1 cellular context compared by ENCODE assay signal in genomic region chr6:144286503-144287393, GRCh38.
TF ChIP-seq lines count a peak whose summit lies in the region.

No MANE protein-coding gene starts in this region.

TF ChIP-seq in HEK293, 187 proteins besides CTCF, POLR2A, EP300 and RAD21 (continued from another document and continues in another):
- TF ChIP-seq INSM2 (tag by site-specific recombination; IDR thresholded peaks at IDR 0.05), result peak; percentile 92
- TF ChIP-seq KLF9 (tag by site-specific recombination; IDR thresholded peaks at IDR 0.05; ENCODE audit: low read depth), result peak; percentile 83
- no peak; the same call in 1 of the 2 replicates for TF ChIP-seq ZNF639 (tag by site-specific recombination; IDR thresholded peaks at IDR 0.05)
- no peak for TF ChIP-seq ZNF707 (tag by site-specific recombination; IDR thresholded peaks at IDR 0.05)
- TF ChIP-seq ZBTB17 (tag by site-specific recombination; IDR thresholded peaks at IDR 0.05), result peak; percentile 76
- peak; percentile 93 for TF ChIP-seq ZNF580 (tag by site-specific recombination; IDR thresholded peaks at IDR 0.05)
- TF ChIP-seq ZNF223 (tag by site-specific recombination; IDR thresholded peaks at IDR 0.05), result no peak
- no peak for TF ChIP-seq ZNF416 (tag by site-specific recombination; IDR thresholded peaks at IDR 0.05)
- TF ChIP-seq ZNF558 (tag by site-specific recombination; IDR thresholded peaks at IDR 0.05), result no peak
- TF ChIP-seq, protein P1, sequence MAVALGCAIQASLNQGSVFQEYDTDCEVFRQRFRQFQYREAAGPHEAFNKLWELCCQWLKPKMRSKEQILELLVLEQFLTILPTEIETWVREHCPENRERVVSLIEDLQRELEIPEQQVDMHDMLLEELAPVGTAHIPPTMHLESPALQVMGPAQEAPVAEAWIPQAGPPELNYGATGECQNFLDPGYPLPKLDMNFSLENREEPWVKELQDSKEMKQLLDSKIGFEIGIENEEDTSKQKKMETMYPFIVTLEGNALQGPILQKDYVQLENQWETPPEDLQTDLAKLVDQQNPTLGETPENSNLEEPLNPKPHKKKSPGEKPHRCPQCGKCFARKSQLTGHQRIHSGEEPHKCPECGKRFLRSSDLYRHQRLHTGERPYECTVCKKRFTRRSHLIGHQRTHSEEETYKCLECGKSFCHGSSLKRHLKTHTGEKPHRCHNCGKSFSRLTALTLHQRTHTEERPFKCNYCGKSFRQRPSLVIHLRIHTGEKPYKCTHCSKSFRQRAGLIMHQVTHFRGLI (tag by site-specific recombination; IDR thresholded peaks at IDR 0.05), result no peak
- TF ChIP-seq SP2 (tag by site-specific recombination; IDR thresholded peaks at IDR 0.05), result peak; percentile 83
- TF ChIP-seq PRDM10 (tag by site-specific recombination; IDR thresholded peaks at IDR 0.05), result peak; percentile 81
- TF ChIP-seq EGR2 (tag by site-specific recombination; IDR thresholded peaks at IDR 0.05; ENCODE audit: low read depth), result peak; percentile 94
- no peak for TF ChIP-seq SALL2 (tag by site-specific recombination; IDR thresholded peaks at IDR 0.05; ENCODE audit: borderline replicate concordance)
- 0 out of 2 replicates have a peak, but pooled peaks have one; percentile 30 for TF ChIP-seq GFI1B (tag by site-specific recombination; IDR thresholded peaks at IDR 0.05)
- TF ChIP-seq ZXDB (tag by site-specific recombination; IDR thresholded peaks at IDR 0.05), result peak; percentile 73
- TF ChIP-seq ZNF274 (IDR thresholded peaks at IDR 0.05; ENCODE audit: low read length), result no peak
- TF ChIP-seq ZNF274 (tag by site-specific recombination; IDR thresholded peaks at IDR 0.05; ENCODE audit: borderline replicate concordance), result no peak
- TF ChIP-seq, protein P2, sequence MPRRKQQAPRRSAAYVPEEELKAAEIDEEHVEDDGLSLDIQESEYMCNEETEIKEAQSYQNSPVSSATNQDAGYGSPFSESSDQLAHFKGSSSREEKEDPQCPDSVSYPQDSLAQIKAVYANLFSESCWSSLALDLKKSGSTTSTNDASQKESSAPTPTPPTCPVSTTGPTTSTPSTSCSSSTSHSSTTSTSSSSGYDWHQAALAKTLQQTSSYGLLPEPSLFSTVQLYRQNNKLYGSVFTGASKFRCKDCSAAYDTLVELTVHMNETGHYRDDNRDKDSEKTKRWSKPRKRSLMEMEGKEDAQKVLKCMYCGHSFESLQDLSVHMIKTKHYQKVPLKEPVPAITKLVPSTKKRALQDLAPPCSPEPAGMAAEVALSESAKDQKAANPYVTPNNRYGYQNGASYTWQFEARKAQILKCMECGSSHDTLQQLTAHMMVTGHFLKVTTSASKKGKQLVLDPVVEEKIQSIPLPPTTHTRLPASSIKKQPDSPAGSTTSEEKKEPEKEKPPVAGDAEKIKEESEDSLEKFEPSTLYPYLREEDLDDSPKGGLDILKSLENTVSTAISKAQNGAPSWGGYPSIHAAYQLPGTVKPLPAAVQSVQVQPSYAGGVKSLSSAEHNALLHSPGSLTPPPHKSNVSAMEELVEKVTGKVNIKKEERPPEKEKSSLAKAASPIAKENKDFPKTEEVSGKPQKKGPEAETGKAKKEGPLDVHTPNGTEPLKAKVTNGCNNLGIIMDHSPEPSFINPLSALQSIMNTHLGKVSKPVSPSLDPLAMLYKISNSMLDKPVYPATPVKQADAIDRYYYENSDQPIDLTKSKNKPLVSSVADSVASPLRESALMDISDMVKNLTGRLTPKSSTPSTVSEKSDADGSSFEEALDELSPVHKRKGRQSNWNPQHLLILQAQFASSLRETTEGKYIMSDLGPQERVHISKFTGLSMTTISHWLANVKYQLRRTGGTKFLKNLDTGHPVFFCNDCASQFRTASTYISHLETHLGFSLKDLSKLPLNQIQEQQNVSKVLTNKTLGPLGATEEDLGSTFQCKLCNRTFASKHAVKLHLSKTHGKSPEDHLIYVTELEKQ (tag by site-specific recombination; IDR thresholded peaks at IDR 0.05; ENCODE audit: borderline replicate concordance), result peak; percentile 50; the same call in 1 of the 2 replicates
- TF ChIP-seq FEZF1 (tag by site-specific recombination; IDR thresholded peaks at IDR 0.05), result peak; percentile 88
- TF ChIP-seq ZNF433 (tag by site-specific recombination; IDR thresholded peaks at IDR 0.05; ENCODE audit: low read depth), result no peak
- TF ChIP-seq ZNF138 (tag by site-specific recombination; IDR thresholded peaks at IDR 0.05; ENCODE audit: borderline replicate concordance), result no peak
- peak; percentile 94 for TF ChIP-seq ZFHX2 (tag by site-specific recombination; conservative IDR thresholded peaks at IDR 0.05)
- TF ChIP-seq, protein P3, sequence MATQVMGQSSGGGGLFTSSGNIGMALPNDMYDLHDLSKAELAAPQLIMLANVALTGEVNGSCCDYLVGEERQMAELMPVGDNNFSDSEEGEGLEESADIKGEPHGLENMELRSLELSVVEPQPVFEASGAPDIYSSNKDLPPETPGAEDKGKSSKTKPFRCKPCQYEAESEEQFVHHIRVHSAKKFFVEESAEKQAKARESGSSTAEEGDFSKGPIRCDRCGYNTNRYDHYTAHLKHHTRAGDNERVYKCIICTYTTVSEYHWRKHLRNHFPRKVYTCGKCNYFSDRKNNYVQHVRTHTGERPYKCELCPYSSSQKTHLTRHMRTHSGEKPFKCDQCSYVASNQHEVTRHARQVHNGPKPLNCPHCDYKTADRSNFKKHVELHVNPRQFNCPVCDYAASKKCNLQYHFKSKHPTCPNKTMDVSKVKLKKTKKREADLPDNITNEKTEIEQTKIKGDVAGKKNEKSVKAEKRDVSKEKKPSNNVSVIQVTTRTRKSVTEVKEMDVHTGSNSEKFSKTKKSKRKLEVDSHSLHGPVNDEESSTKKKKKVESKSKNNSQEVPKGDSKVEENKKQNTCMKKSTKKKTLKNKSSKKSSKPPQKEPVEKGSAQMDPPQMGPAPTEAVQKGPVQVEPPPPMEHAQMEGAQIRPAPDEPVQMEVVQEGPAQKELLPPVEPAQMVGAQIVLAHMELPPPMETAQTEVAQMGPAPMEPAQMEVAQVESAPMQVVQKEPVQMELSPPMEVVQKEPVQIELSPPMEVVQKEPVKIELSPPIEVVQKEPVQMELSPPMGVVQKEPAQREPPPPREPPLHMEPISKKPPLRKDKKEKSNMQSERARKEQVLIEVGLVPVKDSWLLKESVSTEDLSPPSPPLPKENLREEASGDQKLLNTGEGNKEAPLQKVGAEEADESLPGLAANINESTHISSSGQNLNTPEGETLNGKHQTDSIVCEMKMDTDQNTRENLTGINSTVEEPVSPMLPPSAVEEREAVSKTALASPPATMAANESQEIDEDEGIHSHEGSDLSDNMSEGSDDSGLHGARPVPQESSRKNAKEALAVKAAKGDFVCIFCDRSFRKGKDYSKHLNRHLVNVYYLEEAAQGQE (tag by site-specific recombination; IDR thresholded peaks at IDR 0.05), result no peak
- TF ChIP-seq ZNF366 (tag by site-specific recombination; conservative IDR thresholded peaks at IDR 0.05), result peak; percentile 36; the same call in 1 of the 2 replicates
- no peak for TF ChIP-seq MYNN (tag by site-specific recombination; IDR thresholded peaks at IDR 0.05; ENCODE audit: borderline replicate concordance)
- no peak for TF ChIP-seq ZNF837 (tag by site-specific recombination; IDR thresholded peaks at IDR 0.05)
- TF ChIP-seq, protein P4, sequence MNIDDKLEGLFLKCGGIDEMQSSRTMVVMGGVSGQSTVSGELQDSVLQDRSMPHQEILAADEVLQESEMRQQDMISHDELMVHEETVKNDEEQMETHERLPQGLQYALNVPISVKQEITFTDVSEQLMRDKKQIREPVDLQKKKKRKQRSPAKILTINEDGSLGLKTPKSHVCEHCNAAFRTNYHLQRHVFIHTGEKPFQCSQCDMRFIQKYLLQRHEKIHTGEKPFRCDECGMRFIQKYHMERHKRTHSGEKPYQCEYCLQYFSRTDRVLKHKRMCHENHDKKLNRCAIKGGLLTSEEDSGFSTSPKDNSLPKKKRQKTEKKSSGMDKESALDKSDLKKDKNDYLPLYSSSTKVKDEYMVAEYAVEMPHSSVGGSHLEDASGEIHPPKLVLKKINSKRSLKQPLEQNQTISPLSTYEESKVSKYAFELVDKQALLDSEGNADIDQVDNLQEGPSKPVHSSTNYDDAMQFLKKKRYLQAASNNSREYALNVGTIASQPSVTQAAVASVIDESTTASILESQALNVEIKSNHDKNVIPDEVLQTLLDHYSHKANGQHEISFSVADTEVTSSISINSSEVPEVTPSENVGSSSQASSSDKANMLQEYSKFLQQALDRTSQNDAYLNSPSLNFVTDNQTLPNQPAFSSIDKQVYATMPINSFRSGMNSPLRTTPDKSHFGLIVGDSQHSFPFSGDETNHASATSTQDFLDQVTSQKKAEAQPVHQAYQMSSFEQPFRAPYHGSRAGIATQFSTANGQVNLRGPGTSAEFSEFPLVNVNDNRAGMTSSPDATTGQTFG (tag by site-specific recombination; IDR thresholded peaks at IDR 0.05; ENCODE audit: borderline replicate concordance), result no peak
- TF ChIP-seq ZNF155 (tag by site-specific recombination; IDR thresholded peaks at IDR 0.05), result no peak
- TF ChIP-seq KLF1 (tag by site-specific recombination; IDR thresholded peaks at IDR 0.05), result peak; percentile 81
- TF ChIP-seq, protein P5, sequence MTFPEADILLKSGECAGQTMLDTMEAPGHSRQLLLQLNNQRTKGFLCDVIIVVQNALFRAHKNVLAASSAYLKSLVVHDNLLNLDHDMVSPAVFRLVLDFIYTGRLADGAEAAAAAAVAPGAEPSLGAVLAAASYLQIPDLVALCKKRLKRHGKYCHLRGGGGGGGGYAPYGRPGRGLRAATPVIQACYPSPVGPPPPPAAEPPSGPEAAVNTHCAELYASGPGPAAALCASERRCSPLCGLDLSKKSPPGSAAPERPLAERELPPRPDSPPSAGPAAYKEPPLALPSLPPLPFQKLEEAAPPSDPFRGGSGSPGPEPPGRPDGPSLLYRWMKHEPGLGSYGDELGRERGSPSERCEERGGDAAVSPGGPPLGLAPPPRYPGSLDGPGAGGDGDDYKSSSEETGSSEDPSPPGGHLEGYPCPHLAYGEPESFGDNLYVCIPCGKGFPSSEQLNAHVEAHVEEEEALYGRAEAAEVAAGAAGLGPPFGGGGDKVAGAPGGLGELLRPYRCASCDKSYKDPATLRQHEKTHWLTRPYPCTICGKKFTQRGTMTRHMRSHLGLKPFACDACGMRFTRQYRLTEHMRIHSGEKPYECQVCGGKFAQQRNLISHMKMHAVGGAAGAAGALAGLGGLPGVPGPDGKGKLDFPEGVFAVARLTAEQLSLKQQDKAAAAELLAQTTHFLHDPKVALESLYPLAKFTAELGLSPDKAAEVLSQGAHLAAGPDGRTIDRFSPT (tag by site-specific recombination; IDR thresholded peaks at IDR 0.05), result no peak
- TF ChIP-seq ZIC2 (tag by site-specific recombination; IDR thresholded peaks at IDR 0.05), result peak; percentile 66
- TF ChIP-seq ZNF624 (tag by site-specific recombination; IDR thresholded peaks at IDR 0.05), result no peak
- TF ChIP-seq ZNF211 (tag by site-specific recombination; IDR thresholded peaks at IDR 0.05; ENCODE audit: low read depth), result no peak
- no peak for TF ChIP-seq ZNF510 (tag by site-specific recombination; IDR thresholded peaks at IDR 0.05; ENCODE audit: insufficient replicate concordance)
